9 cellular contexts compared by ENCODE assay signal in the genomic region with DNA sequence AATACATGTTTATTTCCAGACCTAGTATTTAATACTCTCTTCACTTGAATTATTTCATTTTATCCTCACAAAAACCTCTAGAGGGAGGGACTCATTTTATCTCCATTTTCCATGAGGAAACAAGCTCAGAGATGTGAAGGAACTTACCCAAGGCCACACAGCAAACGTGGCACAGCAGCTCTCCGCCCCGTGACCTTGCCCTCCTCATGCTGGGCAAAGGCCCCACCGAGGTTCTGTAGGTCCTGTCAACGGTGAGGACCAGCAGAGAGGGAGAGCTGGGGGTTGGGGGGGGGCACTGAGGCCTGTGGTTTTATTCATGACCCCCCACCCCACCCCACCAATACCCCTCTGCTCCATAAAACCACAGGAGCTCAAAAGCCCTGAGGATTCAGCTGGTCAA. TPM values are rescaled to one million over a fixed set of nuclear protein-coding genes. Genes with fewer than 3 reads are reported as not detected.
DNase-seq lines count a peak whose midpoint lies in the region; ATAC-seq and TF ChIP-seq lines count a peak whose summit lies in the region.
"Had no signal": no experiment of that assay in that cellular context is flagged by ENCODE, and none has a peak within 500 bp of the region (broad histone marks: within the 10 kb centered on the region; RNA-seq: fewer than 3 reads in every experiment).

No MANE protein-coding gene starts in this region.

- in situ Hi-C loops in KBM-7 (cut with MboI; ENCODE audit: low pct_unique_long_range_greater_than_20kb, low sequenced_read_pairs) (no loop called here), GM13976 (cut with MboI; ENCODE audit: low sequenced_read_pairs, unreplicated experiment) (no loop called here)

- DNase-seq in HL-60 (ENCODE audit: low read depth in 1 of 2, low spot score in 1 of 2) = no peak
- no peak for DNase-seq in foreskin keratinocyte
- no peak for DNase-seq in spleen
- no peak for DNase-seq in KBM-7
- DNase-seq in GM20000 (ENCODE audit: low spot score) = no peak
- no peak for DNase-seq in GM13976 (ENCODE audit: low spot score)

- H3K27ac ChIP-seq in HL-60 (replicated peaks) (peak overlapping the region; percentile 52), VCaP (peak overlapping the region; percentile 53; the same call in 1 of the 2 replicates), foreskin keratinocyte (peak overlapping the region; percentile 93), spleen (peak overlapping the region in 6 of 8 donors; percentile 43 to 83 (median 76))

- H3K4me3 ChIP-seq in HL-60 (replicated peaks; ENCODE audit: insufficient read depth, low read length) (no peak overlapping the region; the same call in 1 of the 2 replicates), spleen (peak overlapping the region in 4 of 8 donors; percentile 19 to 66 (median 32))

- peaks cover 15% of the 10 kb centered on the region for H3K4me1 ChIP-seq in foreskin keratinocyte
- H3K4me1 ChIP-seq in spleen = peaks cover 16 to 94% (median 64%) of the 10 kb centered on the region in 6 donors

- no peaks in the 10 kb centered on the region for H3K27me3 ChIP-seq in HL-60 (ENCODE audit: insufficient read depth, poor library complexity, severe bottlenecking)
- H3K27me3 ChIP-seq in foreskin keratinocyte = no peaks in the 10 kb centered on the region
- H3K27me3 ChIP-seq in spleen (replicated peaks in 1 of 7) = no peaks in the 10 kb centered on the region

- intact Hi-C loops in spleen (cut with DNase I; ENCODE audit: low total_unique reads) = no loop called here

- peaks cover 0 to 16% (median 2%) of the 10 kb centered on the region in 6 donors for H3K36me3 ChIP-seq in spleen

- TF ChIP-seq POLR2A in spleen (IDR thresholded peaks at IDR 0.05) = no peak

- ATAC-seq in foreskin keratinocyte (no peak), GM18519 (IDR thresholded peaks at IDR 0.05; ENCODE audit: low FRiP score, unreplicated experiment) (no peak)

- WGBS in spleen, 5 donors = 52 to 73% (median 62%) methylated on average over 5 of the region's 5 CpGs

- TF ChIP-seq CTCF in HL-60 (IDR thresholded peaks at IDR 0.05; ENCODE audit: insufficient read depth, low read length) = no peak
- TF ChIP-seq CTCF in VCaP (conservative IDR thresholded peaks at IDR 0.05) = no peak
- no peak for TF ChIP-seq CTCF in foreskin keratinocyte (conservative IDR thresholded peaks at IDR 0.05)
- no peak for TF ChIP-seq CTCF in spleen (IDR thresholded peaks at IDR 0.05 in 8 of 11, conservative IDR thresholded peaks at IDR 0.05 in 3 of 11)
- no peak for TF ChIP-seq CTCF in GM20000 (IDR thresholded peaks at IDR 0.05; ENCODE audit: extremely low read depth, missing control alignments)
- TF ChIP-seq CTCF in GM13976 (IDR thresholded peaks at IDR 0.05; ENCODE audit: borderline replicate concordance, control extremely low read depth, extremely low read depth, insufficient read depth, missing control alignments) = no peak

- no peaks in the 10 kb centered on the region for H3K9me3 ChIP-seq in spleen

RNA-seq across cellular contexts. Expression of gene TLDC2, which starts 40.9 kb away (rescaled TPM):
- 0.10 TPM in 1 of 2 replicates, not detected in the other for total RNA-seq in foreskin keratinocyte
- polyA plus RNA-seq in foreskin keratinocyte = 0.09 TPM in 1 of 2 replicates, not detected in the other
- total RNA-seq in spleen = not detected
- polyA plus RNA-seq in spleen = under 1 TPM; 0.05 to 0.16 (median 0.11) TPM
- total RNA-seq: lung microvascular endothelial cell had no signal
